22 cellular contexts compared by ENCODE assay signal in the genomic region with DNA sequence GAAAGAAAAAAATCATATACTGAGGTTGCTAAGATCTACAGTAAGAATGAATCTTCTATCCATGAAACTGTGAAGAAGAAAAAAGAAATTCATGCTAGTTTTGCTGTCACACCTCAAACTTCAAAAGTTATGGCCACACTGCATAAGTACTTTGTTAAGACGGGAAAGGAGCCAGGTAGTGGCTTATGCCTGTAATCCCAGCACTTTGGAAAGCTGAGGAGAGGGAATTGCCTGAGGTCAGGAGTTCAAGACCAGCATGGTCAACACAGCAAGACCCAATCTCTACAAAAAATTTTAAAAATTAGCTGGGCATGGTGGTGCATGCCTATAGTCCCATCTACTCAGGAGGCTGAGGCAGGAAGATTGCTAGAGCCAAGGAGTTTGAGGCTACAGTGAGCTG. TPM values are rescaled to one million over a fixed set of nuclear protein-coding genes. Genes with fewer than 3 reads are reported as not detected.
A peak's percentile ranks its signal among the peaks of the same experiment; 100 is the strongest.
DNase-seq lines count a peak whose midpoint lies in the region; ATAC-seq, FAIRE-seq and TF ChIP-seq lines count a peak whose summit lies in the region.
"Had no signal": no experiment of that assay in that cellular context is flagged by ENCODE, and none has a peak within 500 bp of the region (broad histone marks: within the 10 kb centered on the region; RNA-seq: fewer than 3 reads in every experiment).

No MANE protein-coding gene starts in this region.

- H3K27ac ChIP-seq in HCT116 (ENCODE audit: low read depth, low read length) = no peak overlapping the region
- H3K27ac ChIP-seq in RWPE2 (ENCODE audit: poor library complexity, severe bottlenecking) = peak overlapping the region; percentile 37
- H3K27ac ChIP-seq in trophoblast cell (ENCODE audit: low read depth, low read length) = no peak overlapping the region
- H3K27ac ChIP-seq: HL-60, SJCRH30 had no signal

- no peak for TF ChIP-seq RAD21 in HCT116 (IDR thresholded peaks at IDR 0.05; ENCODE audit: low read depth)

- H3K79me1 ChIP-seq in trophoblast cell (ENCODE audit: low read length) = no peaks in the 10 kb centered on the region

- H3K4me1 ChIP-seq in HCT116 (ENCODE audit: control insufficient read depth in 1 of 2, insufficient read depth in 2 of 2, low read length in 2 of 2) = peaks cover 0 to 15% of the 10 kb centered on the region in 2 experiments; a peak in 2 of 4 replicates
- H3K4me1 ChIP-seq in RWPE2 (ENCODE audit: insufficient read depth, poor library complexity, severe bottlenecking) = peaks cover 20% of the 10 kb centered on the region
- peaks cover 0 to 2% of the 10 kb centered on the region in 2 experiments for H3K4me1 ChIP-seq in trophoblast cell (ENCODE audit: control insufficient read depth in 1 of 2, insufficient read depth in 2 of 2, low read length in 2 of 2)
- H3K4me1 ChIP-seq: SJCRH30 had no signal

- H3K4me3 Mint-ChIP-seq in effector memory CD8-positive, alpha-beta T cell = no peak overlapping the region
- no peak overlapping the region for H3K4me3 Mint-ChIP-seq in activated CD4-positive, alpha-beta memory T cell treated with anti-CD3 and anti-CD28 coated beads for 36 hours
- H3K4me3 Mint-ChIP-seq: B cell, CD14-positive monocyte had no signal

- H2BK120ac ChIP-seq in trophoblast cell (ENCODE audit: insufficient read depth, low read length, poor library complexity) = no peak overlapping the region

- no peak overlapping the region for H2BK5ac ChIP-seq in trophoblast cell (ENCODE audit: low read depth, low read length, poor library complexity)

- intact Hi-C loops in HCT116 (cut with micrococcal nuclease) = no loop called here
- intact Hi-C loops in activated CD4-positive, alpha-beta memory T cell treated with anti-CD3 and anti-CD28 coated beads for 36 hours (cut with micrococcal nuclease) = no loop called here

- H2AFZ ChIP-seq in HCT116 (ENCODE audit: low read depth, low read length, poor library complexity, severe bottlenecking) (no peak overlapping the region), trophoblast cell (ENCODE audit: insufficient read depth, low read length, poor library complexity) (no peak overlapping the region)

- ATAC-seq in HCT116 (peak; percentile 37; the same call in 1 of the 2 replicates), RWPE2 (ENCODE audit: low read depth) (peak; percentile 10; the same call in 1 of the 3 replicates), GM18867 (IDR thresholded peaks at IDR 0.05; ENCODE audit: unreplicated experiment) (no peak)
- no peak for ATAC-seq in effector memory CD8-positive, alpha-beta T cell (replicated peaks)

- no peak overlapping the region for H3K18ac ChIP-seq in trophoblast cell (ENCODE audit: low read length)

- H3K4me3 ChIP-seq in HCT116 (replicated peaks in 1 of 2; ENCODE audit: low read depth in 1 of 2, low read length in 2 of 2) = no peak overlapping the region
- no peak overlapping the region for H3K4me3 ChIP-seq in RWPE2 (ENCODE audit: severe bottlenecking)
- no peak overlapping the region for H3K4me3 ChIP-seq in trophoblast cell (ENCODE audit: low read depth, low read length)
- H3K4me3 ChIP-seq: SJCRH30 had no signal

- no peaks in the 10 kb centered on the region for H4K20me1 ChIP-seq in HCT116 (ENCODE audit: insufficient read depth)

- peak overlapping the region; percentile 55 for H3K4me2 ChIP-seq in HCT116 (ENCODE audit: low read length)
- H3K4me2 ChIP-seq in trophoblast cell (ENCODE audit: low read length) = no peak overlapping the region

- no peak overlapping the region for H3K4ac ChIP-seq in trophoblast cell (ENCODE audit: low read depth, low read length)

- H3K4me1 Mint-ChIP-seq in effector memory CD8-positive, alpha-beta T cell (ENCODE audit: low read depth in 2 of 2) = peaks cover 5 to 11% of the 10 kb centered on the region in 2 donors
- H3K4me1 Mint-ChIP-seq in activated CD4-positive, alpha-beta memory T cell treated with anti-CD3 and anti-CD28 coated beads for 36 hours (ENCODE audit: low read depth) = peaks cover 4% of the 10 kb centered on the region
- H3K4me1 Mint-ChIP-seq: B cell, CD14-positive monocyte had no signal

- H3K14ac ChIP-seq in trophoblast cell (ENCODE audit: low read length) = no peak overlapping the region

- no peaks in the 10 kb centered on the region for H3K9me3 Mint-ChIP-seq in effector memory CD8-positive, alpha-beta T cell
- H3K9me3 Mint-ChIP-seq in activated CD4-positive, alpha-beta memory T cell treated with anti-CD3 and anti-CD28 coated beads for 36 hours = no peaks in the 10 kb centered on the region

- WGBS in trophoblast cell (ENCODE audit: extremely low coverage, insufficient coverage, insufficient read length) = no CpG with 5 or more reads among the region's 1 CpG

- peak overlapping the region; percentile 54 to 66 for H3K27ac Mint-ChIP-seq in effector memory CD8-positive, alpha-beta T cell
- no peak overlapping the region for H3K27ac Mint-ChIP-seq in activated CD4-positive, alpha-beta memory T cell treated with anti-CD3 and anti-CD28 coated beads for 36 hours
- H3K27ac Mint-ChIP-seq: B cell had no signal

- no peak overlapping the region for H3K23ac ChIP-seq in trophoblast cell (ENCODE audit: low read length)

- H4K91ac ChIP-seq in trophoblast cell (ENCODE audit: low read depth, low read length) = no peak overlapping the region

- H3K79me2 ChIP-seq in HCT116 (ENCODE audit: insufficient read depth, low read length) = no peaks in the 10 kb centered on the region
- H3K79me2 ChIP-seq in trophoblast cell (ENCODE audit: control insufficient read depth, insufficient read depth, low read length, poor library complexity) = no peaks in the 10 kb centered on the region

- H3K9ac ChIP-seq in HCT116 (ENCODE audit: low read length) (no peak overlapping the region), trophoblast cell (ENCODE audit: low read length) (no peak overlapping the region)

- POLR2A ChIA-PET in HCT116 (lab: Charles Lee) = no interaction called here
- POLR2A ChIA-PET in activated CD4-positive, alpha-beta memory T cell treated with anti-CD3 and anti-CD28 coated beads for 36 hours (lab: Charles Lee) = no interaction called here

- DNase-seq in HCT116 (ENCODE audit: low read depth, low spot score) (no peak), RWPE2 (ENCODE audit: low spot score) (no peak), trophoblast cell (peak; percentile 69 to 87), RPMI8226 (no peak), urothelium cell line (ENCODE audit: low spot score) (no peak)
- no peak for DNase-seq in effector memory CD8-positive, alpha-beta T cell
- no peak for DNase-seq in activated CD4-positive, alpha-beta memory T cell treated with anti-CD3 and anti-CD28 coated beads for 36 hours
- DNase-seq: GF-D8, KBM-7, MM.1S, NCI-H1048, NCI-H1436 treated with DMSO at 0.1 percent for 48 hours, NCI-H1930, NCI-H510A, SJCRH30 had no signal

- no peak overlapping the region for H4K8ac ChIP-seq in trophoblast cell (ENCODE audit: low read depth, low read length)

- no peak overlapping the region for H4K12ac ChIP-seq in trophoblast cell (ENCODE audit: low read depth, low read length)

- BruUV-seq in HCT116 (replicated peaks; lab: Mats Ljungman, UMichigan) = no TSS peak

- CTCF ChIA-PET in HCT116 (lab: Charles Lee) = no interaction called here
- CTCF ChIA-PET in activated CD4-positive, alpha-beta memory T cell treated with anti-CD3 and anti-CD28 coated beads for 36 hours (lab: Charles Lee) = no interaction called here

- H3K9me3 ChIP-seq in HCT116 (ENCODE audit: control insufficient read depth in 1 of 2, insufficient read depth in 1 of 2, low read depth in 1 of 2, low read length in 2 of 2) = no peaks in the 10 kb centered on the region
- H3K9me3 ChIP-seq in RWPE2 (ENCODE audit: severe bottlenecking) = no peaks in the 10 kb centered on the region
- H3K9me3 ChIP-seq in trophoblast cell (ENCODE audit: insufficient read depth, low read depth, low read length) = no peaks in the 10 kb centered on the region
- H3K9me3 ChIP-seq: SJCRH30 had no signal

- TF ChIP-seq CTCF in HCT116 (IDR thresholded peaks at IDR 0.05 in 2 of 3, conservative IDR thresholded peaks at IDR 0.05 in 1 of 3; ENCODE audit: borderline replicate concordance in 1 of 3, insufficient read depth in 1 of 3, low read depth in 2 of 3, low read length in 2 of 3) = no peak
- TF ChIP-seq CTCF in RWPE2 (IDR thresholded peaks at IDR 0.05; ENCODE audit: poor library complexity, severe bottlenecking) = no peak

- no peak overlapping the region for H2AK5ac ChIP-seq in trophoblast cell (ENCODE audit: low read length)

- H3K36me3 ChIP-seq in HCT116 (ENCODE audit: control insufficient read depth in 1 of 2, insufficient read depth in 2 of 2, low read length in 2 of 2) (no peaks in the 10 kb centered on the region), RWPE2 (ENCODE audit: low read depth) (peaks cover 40% of the 10 kb centered on the region), trophoblast cell (ENCODE audit: control insufficient read depth in 1 of 2, insufficient read depth in 2 of 2, low read length in 2 of 2) (peaks cover 7 to 12% of the 10 kb centered on the region in 2 experiments)

- peaks cover 85% of the 10 kb centered on the region for H3K36me3 Mint-ChIP-seq in effector memory CD8-positive, alpha-beta T cell (ENCODE audit: insufficient read depth)
- H3K36me3 Mint-ChIP-seq in activated CD4-positive, alpha-beta memory T cell treated with anti-CD3 and anti-CD28 coated beads for 36 hours = peaks cover 40% of the 10 kb centered on the region

- TF ChIP-seq POLR2A in HCT116 (IDR thresholded peaks at IDR 0.05; ENCODE audit: borderline replicate concordance, extremely low read depth, insufficient read depth, insufficient read length) = no peak

- FAIRE-seq in urothelium cell line (lab: Jason Lieb, UNC) = no peak
- FAIRE-seq: D721Med had no signal

- no peaks in the 10 kb centered on the region for H3K27me3 Mint-ChIP-seq in effector memory CD8-positive, alpha-beta T cell
- H3K27me3 Mint-ChIP-seq in activated CD4-positive, alpha-beta memory T cell treated with anti-CD3 and anti-CD28 coated beads for 36 hours = no peaks in the 10 kb centered on the region
- H3K27me3 Mint-ChIP-seq: B cell had no signal

- H2BK12ac ChIP-seq in trophoblast cell (ENCODE audit: low read length) = no peak overlapping the region

- H3K9me2 ChIP-seq in HCT116 (ENCODE audit: insufficient read depth) = no peaks in the 10 kb centered on the region

- H3K27me3 ChIP-seq in HCT116 (ENCODE audit: insufficient read depth, low read length) (no peaks in the 10 kb centered on the region), RWPE2 (ENCODE audit: insufficient read depth, poor library complexity, severe bottlenecking) (no peaks in the 10 kb centered on the region), trophoblast cell (ENCODE audit: insufficient read depth, low read length) (no peaks in the 10 kb centered on the region)
- H3K27me3 ChIP-seq: SJCRH30 had no signal

- RAD21 ChIA-PET in HCT116 (lab: Charles Lee; ENCODE audit: low non-redundant PET in 1 of 2, low total read pairs in 2 of 2, uncharacterized antibody in 2 of 2, unreplicated experiment in 2 of 2) = no interaction called here

RNA-seq across cellular contexts. Expression of a gene that starts 22.1 kb away (rescaled TPM):
- 17.1 TPM for total RNA-seq in HCT116 (2021; ENCODE audit: unreplicated experiment)
- 4.4 TPM in 2 replicates for polyA plus RNA-seq in HCT116 (2012)
- polyA plus RNA-seq in trophoblast cell (2013) = 30.2 and 30.7 TPM in 2 replicates
- 10 to 100 TPM; 12.6 to 13.8 TPM for total RNA-seq in activated CD4-positive, alpha-beta memory T cell treated with anti-CD3 and anti-CD28 coated beads for 36 hours

RNA-seq across cellular contexts. Expression of a gene that starts 27.3 kb away (rescaled TPM):
- not detected for total RNA-seq in HCT116 (2021; ENCODE audit: unreplicated experiment)
- not detected in 2 replicates for polyA plus RNA-seq in HCT116 (2012)
- polyA plus RNA-seq in trophoblast cell (2013) = not detected in 2 replicates
- total RNA-seq in activated CD4-positive, alpha-beta memory T cell treated with anti-CD3 and anti-CD28 coated beads for 36 hours = under 1 TPM; 0.76 to 0.90 TPM
- total RNA-seq: H4, HT-29 had no signal
- polyA plus RNA-seq: CD14-positive monocyte had no signal

Comparison
In these comparisons a context has a peak if more than half of its experiments do, and no peak if none do; other contexts are left out.
1. ATAC-seq: peak in HCT116 (single experiment) and RWPE2 (single experiment); none in effector memory CD8-positive, alpha-beta T cell (single experiment) and GM18867 (single experiment).
2. DNase-seq: peak in trophoblast cell (2 of 2); none in HCT116 (single experiment), RWPE2 (single experiment), effector memory CD8-positive, alpha-beta T cell (0 of 3), RPMI8226 (single experiment), activated CD4-positive, alpha-beta memory T cell treated with anti-CD3 and anti-CD28 coated beads for 36 hours (single experiment) and urothelium cell line (single experiment).